Comparison of ENCODE assay signal across 35 cellular contexts in genomic region chr2:238997137-238997390, GRCh38.
"Had no signal": no experiment of that assay in that cellular context is flagged by ENCODE, and none has a peak within 500 bp of the region (broad histone marks: within the 10 kb centered on the region; RNA-seq: fewer than 3 reads in every experiment).

No MANE protein-coding gene starts in this region.

- DNase-seq: activated B cell treated with CpG ODN at 0.5 μM for 24 hours; activated CD4-positive, alpha-beta T cell treated with anti-CD3 and anti-CD28 coated beads for 48 hours; activated CD4-positive, alpha-beta T cell treated with anti-CD3 and anti-CD28 coated beads, Interleukin-2, amount 50 U/mL, for 1 hour; activated CD4-positive, alpha-beta T cell treated with anti-CD3 and anti-CD28 coated beads, Interleukin-2, amount 50 U/mL, for 48 hours; activated CD8-positive, alpha-beta memory T cell treated with anti-CD3 and anti-CD28 coated beads, Interleukin-2, amount 50 U/mL, for 48 hours; activated CD8-positive, alpha-beta T cell treated with anti-CD3 and anti-CD28 coated beads for 36 hours; activated gamma-delta T cell; activated naive CD4-positive, alpha-beta T cell; activated naive CD8-positive, alpha-beta T cell treated with anti-CD3 and anti-CD28 coated beads, Interleukin-2, amount 10 ng/mL, durations not matched to agents 7 days and 5 days; activated T-cell treated with anti-CD3 and anti-CD28 coated beads for 4 hours; activated T-cell treated with anti-CD3 and anti-CD28 coated beads, Interleukin-2, amount 50 U/mL, for 24 hours; activated T-cell treated with anti-CD3 and anti-CD28 coated beads, Interleukin-2, amount 50 U/mL, for 72 hours; amniotic stem cell; anterior cingulate cortex; body of pancreas; cortex of kidney; dermis blood vessel endothelial cell; effector CD4-positive, alpha-beta T cell; effector memory CD8-positive, alpha-beta T cell; esophagus squamous epithelium; foreskin melanocyte; head of caudate nucleus; SW 1271; T-cell; T-helper 17 cell; T1000; WERI-Rb-1 had no signal

- ATAC-seq: activated CD4-positive, CD25-positive, alpha-beta regulatory T cell treated with anti-CD3 and anti-CD28 coated beads, Interleukin-2, amount 50 U/mL, for 24 hours; activated CD8-positive, alpha-beta T cell treated with anti-CD3 and anti-CD28 coated beads for 36 hours; activated naive CD4-positive, alpha-beta T cell treated with anti-CD3 and anti-CD28 coated beads, Interleukin-2, amount 50 U/mL, for 72 hours; activated T-cell treated with anti-CD3 and anti-CD28 coated beads, Interleukin-2, amount 50 U/mL, for 72 hours; body of pancreas; effector memory CD8-positive, alpha-beta T cell; T-cell; T-helper 17 cell had no signal

- H3K27ac Mint-ChIP-seq: activated B cell treated with CpG ODN at 0.5 μM for 24 hours; activated CD8-positive, alpha-beta T cell treated with anti-CD3 and anti-CD28 coated beads for 36 hours; activated naive CD4-positive, alpha-beta T cell treated with anti-CD3 and anti-CD28 coated beads, Interleukin-2, amount 10 ng/mL, durations not matched to agents 7 days and 5 days; activated naive CD4-positive, alpha-beta T cell treated with anti-CD3 and anti-CD28 coated beads, Interleukin-2, amount 50 U/mL, for 72 hours; activated naive CD8-positive, alpha-beta T cell treated with anti-CD3 and anti-CD28 coated beads, Interleukin-2, amount 10 ng/mL, durations not matched to agents 7 days and 5 days; activated T-cell treated with anti-CD3 and anti-CD28 coated beads, Interleukin-2, amount 50 U/mL, for 24 hours; activated T-cell treated with anti-CD3 and anti-CD28 coated beads, Interleukin-2, amount 50 U/mL, for 72 hours; effector memory CD8-positive, alpha-beta T cell; T-cell; T-helper 17 cell; T-helper 2 cell treated with Interferon-gamma antibody and Interleukin-4, amounts not matched to agents 5 μg/mL and 100 μg/mL, for 36 hours had no signal

- H3K4me3 ChIP-seq: body of pancreas, esophagus squamous epithelium had no signal

- H3K36me3 Mint-ChIP-seq: activated naive CD4-positive, alpha-beta T cell treated with anti-CD3 and anti-CD28 coated beads, Interleukin-2, amount 10 ng/mL, durations not matched to agents 7 days and 5 days; activated naive CD8-positive, alpha-beta T cell treated with anti-CD3 and anti-CD28 coated beads, Interleukin-2, amount 10 ng/mL, durations not matched to agents 7 days and 5 days; T-cell had no signal

- H3K4me1 Mint-ChIP-seq: activated B cell treated with CpG ODN at 0.5 μM for 24 hours; activated naive CD4-positive, alpha-beta T cell treated with anti-CD3 and anti-CD28 coated beads, Interleukin-2, amount 10 ng/mL, durations not matched to agents 7 days and 5 days; activated naive CD8-positive, alpha-beta T cell treated with anti-CD3 and anti-CD28 coated beads, Interleukin-2, amount 10 ng/mL, durations not matched to agents 7 days and 5 days; T-cell; T-helper 17 cell had no signal

- H3K4me3 Mint-ChIP-seq: activated B cell treated with CpG ODN at 0.5 μM for 24 hours; activated CD8-positive, alpha-beta T cell treated with anti-CD3 and anti-CD28 coated beads for 36 hours; activated naive CD4-positive, alpha-beta T cell treated with anti-CD3 and anti-CD28 coated beads, Interleukin-2, amount 10 ng/mL, durations not matched to agents 7 days and 5 days; activated naive CD8-positive, alpha-beta T cell treated with anti-CD3 and anti-CD28 coated beads, Interleukin-2, amount 10 ng/mL, durations not matched to agents 7 days and 5 days; activated T-cell treated with anti-CD3 and anti-CD28 coated beads, Interleukin-2, amount 50 U/mL, for 24 hours; activated T-cell treated with anti-CD3 and anti-CD28 coated beads, Interleukin-2, amount 50 U/mL, for 72 hours; effector memory CD8-positive, alpha-beta T cell; T-cell; T-helper 17 cell; T-helper 2 cell treated with Interferon-gamma antibody and Interleukin-4, amounts not matched to agents 5 μg/mL and 100 μg/mL, for 36 hours had no signal

- H3K27ac ChIP-seq: body of pancreas, epithelial cell of prostate, esophagus squamous epithelium, WERI-Rb-1 had no signal

- H3K4me1 ChIP-seq: body of pancreas, esophagus squamous epithelium had no signal

- H3K9me3 Mint-ChIP-seq: activated naive CD4-positive, alpha-beta T cell treated with anti-CD3 and anti-CD28 coated beads, Interleukin-2, amount 10 ng/mL, durations not matched to agents 7 days and 5 days; effector memory CD8-positive, alpha-beta T cell; T-helper 2 cell treated with Interferon-gamma antibody and Interleukin-4, amounts not matched to agents 5 μg/mL and 100 μg/mL, for 36 hours had no signal

- FAIRE-seq: colon, endometrium, endothelial cell of umbilical vein had no signal

- H3K27me3 ChIP-seq: body of pancreas had no signal

- H3K36me3 ChIP-seq: esophagus squamous epithelium, WERI-Rb-1 had no signal

- H3K9me3 ChIP-seq: body of pancreas had no signal
